Comparison of ENCODE assay signal across 1 cellular context in the genomic region with DNA sequence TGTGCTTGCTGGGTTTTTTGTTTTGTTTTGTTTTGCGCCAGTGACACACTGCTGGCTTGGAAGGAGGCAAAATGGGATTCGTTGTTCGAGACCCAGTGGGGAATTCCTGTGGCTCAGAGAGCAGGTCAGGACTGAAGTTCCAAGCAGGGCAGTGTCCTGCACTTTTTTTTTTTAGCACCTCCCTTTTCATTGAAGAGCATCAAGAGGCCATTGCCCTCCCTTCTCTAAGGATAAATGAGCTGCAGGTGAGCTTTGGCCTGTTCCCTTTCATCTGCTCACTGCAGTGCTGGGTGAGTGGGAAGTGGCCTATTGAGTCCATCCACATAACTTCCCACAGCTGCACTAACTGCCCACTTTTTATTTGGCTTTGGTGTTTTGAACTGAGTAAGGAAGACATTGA.
TF ChIP-seq lines count a peak whose summit lies in the region.

No MANE protein-coding gene starts in this region.

TF ChIP-seq in HepG2, 621 proteins besides CTCF, POLR2A, EP300 and RAD21 (continued from another document and continues in another):
- TF ChIP-seq, protein P1, sequence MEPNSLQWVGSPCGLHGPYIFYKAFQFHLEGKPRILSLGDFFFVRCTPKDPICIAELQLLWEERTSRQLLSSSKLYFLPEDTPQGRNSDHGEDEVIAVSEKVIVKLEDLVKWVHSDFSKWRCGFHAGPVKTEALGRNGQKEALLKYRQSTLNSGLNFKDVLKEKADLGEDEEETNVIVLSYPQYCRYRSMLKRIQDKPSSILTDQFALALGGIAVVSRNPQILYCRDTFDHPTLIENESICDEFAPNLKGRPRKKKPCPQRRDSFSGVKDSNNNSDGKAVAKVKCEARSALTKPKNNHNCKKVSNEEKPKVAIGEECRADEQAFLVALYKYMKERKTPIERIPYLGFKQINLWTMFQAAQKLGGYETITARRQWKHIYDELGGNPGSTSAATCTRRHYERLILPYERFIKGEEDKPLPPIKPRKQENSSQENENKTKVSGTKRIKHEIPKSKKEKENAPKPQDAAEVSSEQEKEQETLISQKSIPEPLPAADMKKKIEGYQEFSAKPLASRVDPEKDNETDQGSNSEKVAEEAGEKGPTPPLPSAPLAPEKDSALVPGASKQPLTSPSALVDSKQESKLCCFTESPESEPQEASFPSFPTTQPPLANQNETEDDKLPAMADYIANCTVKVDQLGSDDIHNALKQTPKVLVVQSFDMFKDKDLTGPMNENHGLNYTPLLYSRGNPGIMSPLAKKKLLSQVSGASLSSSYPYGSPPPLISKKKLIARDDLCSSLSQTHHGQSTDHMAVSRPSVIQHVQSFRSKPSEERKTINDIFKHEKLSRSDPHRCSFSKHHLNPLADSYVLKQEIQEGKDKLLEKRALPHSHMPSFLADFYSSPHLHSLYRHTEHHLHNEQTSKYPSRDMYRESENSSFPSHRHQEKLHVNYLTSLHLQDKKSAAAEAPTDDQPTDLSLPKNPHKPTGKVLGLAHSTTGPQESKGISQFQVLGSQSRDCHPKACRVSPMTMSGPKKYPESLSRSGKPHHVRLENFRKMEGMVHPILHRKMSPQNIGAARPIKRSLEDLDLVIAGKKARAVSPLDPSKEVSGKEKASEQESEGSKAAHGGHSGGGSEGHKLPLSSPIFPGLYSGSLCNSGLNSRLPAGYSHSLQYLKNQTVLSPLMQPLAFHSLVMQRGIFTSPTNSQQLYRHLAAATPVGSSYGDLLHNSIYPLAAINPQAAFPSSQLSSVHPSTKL (CRISPR knock-in tag; IDR thresholded peaks at IDR 0.05), result peak; percentile 34; the same call in 1 of the 2 replicates
- peak; percentile 55; the same call in 1 of the 2 replicates for TF ChIP-seq POGZ (CRISPR knock-in tag; IDR thresholded peaks at IDR 0.05)
- TF ChIP-seq ONECUT2 (CRISPR knock-in tag; IDR thresholded peaks at IDR 0.05), result no peak
- TF ChIP-seq BORCS8-MEF2B (CRISPR knock-in tag; IDR thresholded peaks at IDR 0.05), result no peak
- no peak for TF ChIP-seq TSC22D2 (CRISPR knock-in tag; IDR thresholded peaks at IDR 0.05; ENCODE audit: borderline replicate concordance)
- no peak for TF ChIP-seq EHMT2 (IDR thresholded peaks at IDR 0.05; ENCODE audit: borderline replicate concordance, low read depth, low read length)
- no peak for TF ChIP-seq MAF1 (CRISPR knock-in tag; IDR thresholded peaks at IDR 0.05; ENCODE audit: borderline replicate concordance)
- no peak for TF ChIP-seq ZSCAN29 (CRISPR knock-in tag; conservative IDR thresholded peaks at IDR 0.05)
- TF ChIP-seq, protein P2, sequence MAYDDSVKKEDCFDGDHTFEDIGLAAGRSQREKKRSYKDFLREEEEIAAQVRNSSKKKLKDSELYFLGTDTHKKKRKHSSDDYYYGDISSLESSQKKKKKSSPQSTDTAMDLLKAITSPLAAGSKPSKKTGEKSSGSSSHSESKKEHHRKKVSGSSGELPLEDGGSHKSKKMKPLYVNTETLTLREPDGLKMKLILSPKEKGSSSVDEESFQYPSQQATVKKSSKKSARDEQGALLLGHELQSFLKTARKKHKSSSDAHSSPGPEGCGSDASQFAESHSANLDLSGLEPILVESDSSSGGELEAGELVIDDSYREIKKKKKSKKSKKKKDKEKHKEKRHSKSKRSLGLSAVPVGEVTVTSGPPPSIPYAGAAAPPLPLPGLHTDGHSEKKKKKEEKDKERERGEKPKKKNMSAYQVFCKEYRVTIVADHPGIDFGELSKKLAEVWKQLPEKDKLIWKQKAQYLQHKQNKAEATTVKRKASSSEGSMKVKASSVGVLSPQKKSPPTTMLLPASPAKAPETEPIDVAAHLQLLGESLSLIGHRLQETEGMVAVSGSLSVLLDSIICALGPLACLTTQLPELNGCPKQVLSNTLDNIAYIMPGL (CRISPR knock-in tag; IDR thresholded peaks at IDR 0.05; ENCODE audit: borderline replicate concordance in 1 of 2, low read depth in 1 of 2), result 0 out of 4 replicates have a peak, but pooled peaks of 1 of the 2 experiments have one; percentile 13
- no peak for TF ChIP-seq RFXAP (CRISPR knock-in tag; IDR thresholded peaks at IDR 0.05; ENCODE audit: borderline replicate concordance)
- TF ChIP-seq ZFP62 (CRISPR knock-in tag; IDR thresholded peaks at IDR 0.05), result no peak
- no peak for TF ChIP-seq KDM3A (CRISPR knock-in tag; IDR thresholded peaks at IDR 0.05; ENCODE audit: low read depth)
- TF ChIP-seq ASH2L (IDR thresholded peaks at IDR 0.05; ENCODE audit: insufficient read length, low read depth, low read length), result no peak
- TF ChIP-seq, protein P3, sequence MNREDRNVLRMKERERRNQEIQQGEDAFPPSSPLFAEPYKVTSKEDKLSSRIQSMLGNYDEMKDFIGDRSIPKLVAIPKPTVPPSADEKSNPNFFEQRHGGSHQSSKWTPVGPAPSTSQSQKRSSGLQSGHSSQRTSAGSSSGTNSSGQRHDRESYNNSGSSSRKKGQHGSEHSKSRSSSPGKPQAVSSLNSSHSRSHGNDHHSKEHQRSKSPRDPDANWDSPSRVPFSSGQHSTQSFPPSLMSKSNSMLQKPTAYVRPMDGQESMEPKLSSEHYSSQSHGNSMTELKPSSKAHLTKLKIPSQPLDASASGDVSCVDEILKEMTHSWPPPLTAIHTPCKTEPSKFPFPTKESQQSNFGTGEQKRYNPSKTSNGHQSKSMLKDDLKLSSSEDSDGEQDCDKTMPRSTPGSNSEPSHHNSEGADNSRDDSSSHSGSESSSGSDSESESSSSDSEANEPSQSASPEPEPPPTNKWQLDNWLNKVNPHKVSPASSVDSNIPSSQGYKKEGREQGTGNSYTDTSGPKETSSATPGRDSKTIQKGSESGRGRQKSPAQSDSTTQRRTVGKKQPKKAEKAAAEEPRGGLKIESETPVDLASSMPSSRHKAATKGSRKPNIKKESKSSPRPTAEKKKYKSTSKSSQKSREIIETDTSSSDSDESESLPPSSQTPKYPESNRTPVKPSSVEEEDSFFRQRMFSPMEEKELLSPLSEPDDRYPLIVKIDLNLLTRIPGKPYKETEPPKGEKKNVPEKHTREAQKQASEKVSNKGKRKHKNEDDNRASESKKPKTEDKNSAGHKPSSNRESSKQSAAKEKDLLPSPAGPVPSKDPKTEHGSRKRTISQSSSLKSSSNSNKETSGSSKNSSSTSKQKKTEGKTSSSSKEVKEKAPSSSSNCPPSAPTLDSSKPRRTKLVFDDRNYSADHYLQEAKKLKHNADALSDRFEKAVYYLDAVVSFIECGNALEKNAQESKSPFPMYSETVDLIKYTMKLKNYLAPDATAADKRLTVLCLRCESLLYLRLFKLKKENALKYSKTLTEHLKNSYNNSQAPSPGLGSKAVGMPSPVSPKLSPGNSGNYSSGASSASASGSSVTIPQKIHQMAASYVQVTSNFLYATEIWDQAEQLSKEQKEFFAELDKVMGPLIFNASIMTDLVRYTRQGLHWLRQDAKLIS (CRISPR knock-in tag; IDR thresholded peaks at IDR 0.05), result no peak
- TF ChIP-seq ZNF337 (CRISPR knock-in tag; IDR thresholded peaks at IDR 0.05; ENCODE audit: borderline replicate concordance, low read depth), result no peak
- TF ChIP-seq, protein P4, sequence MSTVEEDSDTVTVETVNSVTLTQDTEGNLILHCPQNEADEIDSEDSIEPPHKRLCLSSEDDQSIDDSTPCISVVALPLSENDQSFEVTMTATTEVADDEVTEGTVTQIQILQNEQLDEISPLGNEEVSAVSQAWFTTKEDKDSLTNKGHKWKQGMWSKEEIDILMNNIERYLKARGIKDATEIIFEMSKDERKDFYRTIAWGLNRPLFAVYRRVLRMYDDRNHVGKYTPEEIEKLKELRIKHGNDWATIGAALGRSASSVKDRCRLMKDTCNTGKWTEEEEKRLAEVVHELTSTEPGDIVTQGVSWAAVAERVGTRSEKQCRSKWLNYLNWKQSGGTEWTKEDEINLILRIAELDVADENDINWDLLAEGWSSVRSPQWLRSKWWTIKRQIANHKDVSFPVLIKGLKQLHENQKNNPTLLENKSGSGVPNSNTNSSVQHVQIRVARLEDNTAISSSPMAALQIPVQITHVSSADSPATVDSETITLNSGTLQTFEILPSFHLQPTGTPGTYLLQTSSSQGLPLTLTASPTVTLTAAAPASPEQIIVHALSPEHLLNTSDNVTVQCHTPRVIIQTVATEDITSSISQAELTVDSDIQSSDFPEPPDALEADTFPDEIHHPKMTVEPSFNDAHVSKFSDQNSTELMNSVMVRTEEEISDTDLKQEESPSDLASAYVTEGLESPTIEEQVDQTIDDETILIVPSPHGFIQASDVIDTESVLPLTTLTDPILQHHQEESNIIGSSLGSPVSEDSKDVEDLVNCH (CRISPR knock-in tag; IDR thresholded peaks at IDR 0.05), result no peak
- TF ChIP-seq MEIS1 (CRISPR knock-in tag; IDR thresholded peaks at IDR 0.05; ENCODE audit: borderline replicate concordance), result no peak
- no peak for TF ChIP-seq PTBP1 (IDR thresholded peaks at IDR 0.05; ENCODE audit: low read depth, low read length, poor library complexity, severe bottlenecking)
- TF ChIP-seq, protein P5, sequence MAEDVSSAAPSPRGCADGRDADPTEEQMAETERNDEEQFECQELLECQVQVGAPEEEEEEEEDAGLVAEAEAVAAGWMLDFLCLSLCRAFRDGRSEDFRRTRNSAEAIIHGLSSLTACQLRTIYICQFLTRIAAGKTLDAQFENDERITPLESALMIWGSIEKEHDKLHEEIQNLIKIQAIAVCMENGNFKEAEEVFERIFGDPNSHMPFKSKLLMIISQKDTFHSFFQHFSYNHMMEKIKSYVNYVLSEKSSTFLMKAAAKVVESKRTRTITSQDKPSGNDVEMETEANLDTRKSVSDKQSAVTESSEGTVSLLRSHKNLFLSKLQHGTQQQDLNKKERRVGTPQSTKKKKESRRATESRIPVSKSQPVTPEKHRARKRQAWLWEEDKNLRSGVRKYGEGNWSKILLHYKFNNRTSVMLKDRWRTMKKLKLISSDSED (CRISPR knock-in tag; IDR thresholded peaks at IDR 0.05), result no peak
- TF ChIP-seq CCAR2 (optimal IDR thresholded peaks at IDR 0.05; ENCODE audit: low read depth, low read length), result no peak
- TF ChIP-seq, protein P6, sequence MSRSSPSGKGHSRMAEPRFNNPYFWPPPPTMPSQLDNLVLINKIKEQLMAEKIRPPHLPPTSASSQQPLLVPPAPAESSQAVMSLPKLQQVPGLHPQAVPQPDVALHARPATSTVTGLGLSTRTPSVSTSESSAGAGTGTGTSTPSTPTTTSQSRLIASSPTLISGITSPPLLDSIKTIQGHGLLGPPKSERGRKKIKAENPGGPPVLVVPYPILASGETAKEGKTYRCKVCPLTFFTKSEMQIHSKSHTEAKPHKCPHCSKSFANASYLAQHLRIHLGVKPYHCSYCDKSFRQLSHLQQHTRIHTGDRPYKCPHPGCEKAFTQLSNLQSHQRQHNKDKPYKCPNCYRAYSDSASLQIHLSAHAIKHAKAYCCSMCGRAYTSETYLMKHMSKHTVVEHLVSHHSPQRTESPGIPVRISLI (CRISPR knock-in tag; IDR thresholded peaks at IDR 0.05; ENCODE audit: borderline replicate concordance), result peak; percentile 83
- TF ChIP-seq, protein P7, sequence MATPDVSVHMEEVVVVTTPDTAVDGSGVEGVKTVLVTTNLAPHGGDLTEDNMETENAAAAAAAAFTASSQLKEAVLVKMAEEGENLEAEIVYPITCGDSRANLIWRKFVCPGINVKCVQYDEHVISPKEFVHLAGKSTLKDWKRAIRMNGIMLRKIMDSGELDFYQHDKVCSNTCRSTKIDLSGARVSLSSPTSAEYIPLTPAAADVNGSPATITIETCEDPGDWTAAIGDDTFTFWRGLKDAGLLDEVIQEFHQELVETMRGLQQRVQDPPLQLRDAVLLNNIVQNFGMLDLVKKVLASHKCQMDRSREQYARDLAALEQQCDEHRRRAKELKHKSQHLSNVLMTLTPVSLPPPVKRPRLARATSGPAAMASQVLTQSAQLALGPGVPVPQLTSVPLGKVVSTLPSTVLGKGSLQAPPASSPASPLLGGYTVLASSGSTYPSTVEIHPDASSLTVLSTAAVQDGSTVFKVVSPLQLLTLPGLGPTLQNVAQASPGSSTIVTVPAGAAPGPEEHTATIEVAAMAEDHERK (CRISPR knock-in tag; IDR thresholded peaks at IDR 0.05; ENCODE audit: low read depth), result no peak
- TF ChIP-seq TEAD3 (CRISPR knock-in tag; optimal IDR thresholded peaks at IDR 0.05; ENCODE audit: borderline replicate concordance), result peak; percentile 24
- TF ChIP-seq ZNF644 (CRISPR knock-in tag; IDR thresholded peaks at IDR 0.05; ENCODE audit: low read depth), result peak; percentile 61; the same call in 1 of the 2 replicates
- no peak for TF ChIP-seq ZNF432 (CRISPR knock-in tag; IDR thresholded peaks at IDR 0.05; ENCODE audit: borderline replicate concordance)
- TF ChIP-seq ZBTB20 (CRISPR knock-in tag; IDR thresholded peaks at IDR 0.05; ENCODE audit: borderline replicate concordance, low read depth), result no peak
- no peak for TF ChIP-seq ZNF264 (CRISPR knock-in tag; IDR thresholded peaks at IDR 0.05)
- no peak for TF ChIP-seq ZNF790 (CRISPR knock-in tag; IDR thresholded peaks at IDR 0.05; ENCODE audit: borderline replicate concordance)
- TF ChIP-seq SOX6 (IDR thresholded peaks at IDR 0.05), result no peak
- TF ChIP-seq SOX6 (CRISPR knock-in tag; IDR thresholded peaks at IDR 0.05), result 0 out of 2 replicates have a peak, but pooled peaks have one; percentile 31
- TF ChIP-seq ZNF709 (CRISPR knock-in tag; IDR thresholded peaks at IDR 0.05), result no peak
- no peak for TF ChIP-seq ZNF616 (CRISPR knock-in tag; IDR thresholded peaks at IDR 0.05; ENCODE audit: low read depth)
- TF ChIP-seq NFE2L2 (IDR thresholded peaks at IDR 0.05; ENCODE audit: low read length), result no peak
- TF ChIP-seq ZNF557 (CRISPR knock-in tag; IDR thresholded peaks at IDR 0.05), result no peak
- TF ChIP-seq, protein P8, sequence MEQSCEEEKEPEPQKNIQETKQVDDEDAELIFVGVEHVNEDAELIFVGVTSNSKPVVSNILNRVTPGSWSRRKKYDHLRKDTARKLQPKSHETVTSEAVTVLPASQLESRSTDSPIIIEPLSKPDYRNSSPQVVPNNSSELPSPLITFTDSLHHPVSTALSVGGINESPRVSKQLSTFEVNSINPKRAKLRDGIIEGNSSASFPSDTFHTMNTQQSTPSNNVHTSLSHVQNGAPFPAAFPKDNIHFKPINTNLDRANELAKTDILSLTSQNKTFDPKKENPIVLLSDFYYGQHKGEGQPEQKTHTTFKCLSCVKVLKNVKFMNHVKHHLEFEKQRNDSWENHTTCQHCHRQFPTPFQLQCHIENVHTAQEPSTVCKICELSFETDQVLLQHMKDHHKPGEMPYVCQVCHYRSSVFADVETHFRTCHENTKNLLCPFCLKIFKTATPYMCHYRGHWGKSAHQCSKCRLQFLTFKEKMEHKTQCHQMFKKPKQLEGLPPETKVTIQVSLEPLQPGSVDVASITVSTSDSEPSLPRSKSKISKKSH (CRISPR knock-in tag; IDR thresholded peaks at IDR 0.05; ENCODE audit: borderline replicate concordance), result no peak
- TF ChIP-seq, protein P9, sequence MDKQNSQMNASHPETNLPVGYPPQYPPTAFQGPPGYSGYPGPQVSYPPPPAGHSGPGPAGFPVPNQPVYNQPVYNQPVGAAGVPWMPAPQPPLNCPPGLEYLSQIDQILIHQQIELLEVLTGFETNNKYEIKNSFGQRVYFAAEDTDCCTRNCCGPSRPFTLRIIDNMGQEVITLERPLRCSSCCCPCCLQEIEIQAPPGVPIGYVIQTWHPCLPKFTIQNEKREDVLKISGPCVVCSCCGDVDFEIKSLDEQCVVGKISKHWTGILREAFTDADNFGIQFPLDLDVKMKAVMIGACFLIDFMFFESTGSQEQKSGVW (CRISPR knock-in tag; IDR thresholded peaks at IDR 0.05; ENCODE audit: borderline replicate concordance), result no peak
- TF ChIP-seq HHEX (CRISPR knock-in tag; IDR thresholded peaks at IDR 0.05), result no peak
- TF ChIP-seq, protein P10, sequence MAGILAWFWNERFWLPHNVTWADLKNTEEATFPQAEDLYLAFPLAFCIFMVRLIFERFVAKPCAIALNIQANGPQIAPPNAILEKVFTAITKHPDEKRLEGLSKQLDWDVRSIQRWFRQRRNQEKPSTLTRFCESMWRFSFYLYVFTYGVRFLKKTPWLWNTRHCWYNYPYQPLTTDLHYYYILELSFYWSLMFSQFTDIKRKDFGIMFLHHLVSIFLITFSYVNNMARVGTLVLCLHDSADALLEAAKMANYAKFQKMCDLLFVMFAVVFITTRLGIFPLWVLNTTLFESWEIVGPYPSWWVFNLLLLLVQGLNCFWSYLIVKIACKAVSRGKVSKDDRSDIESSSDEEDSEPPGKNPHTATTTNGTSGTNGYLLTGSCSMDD (CRISPR knock-in tag; IDR thresholded peaks at IDR 0.05), result no peak
- TF ChIP-seq ZNF7 (CRISPR knock-in tag; IDR thresholded peaks at IDR 0.05), result peak; percentile 29; the same call in 1 of the 2 replicates
- no peak for TF ChIP-seq JARID2 (CRISPR knock-in tag; IDR thresholded peaks at IDR 0.05; ENCODE audit: insufficient replicate concordance)
- no peak for TF ChIP-seq SMAD3 (CRISPR knock-in tag; IDR thresholded peaks at IDR 0.05)
